In the genomic region with DNA sequence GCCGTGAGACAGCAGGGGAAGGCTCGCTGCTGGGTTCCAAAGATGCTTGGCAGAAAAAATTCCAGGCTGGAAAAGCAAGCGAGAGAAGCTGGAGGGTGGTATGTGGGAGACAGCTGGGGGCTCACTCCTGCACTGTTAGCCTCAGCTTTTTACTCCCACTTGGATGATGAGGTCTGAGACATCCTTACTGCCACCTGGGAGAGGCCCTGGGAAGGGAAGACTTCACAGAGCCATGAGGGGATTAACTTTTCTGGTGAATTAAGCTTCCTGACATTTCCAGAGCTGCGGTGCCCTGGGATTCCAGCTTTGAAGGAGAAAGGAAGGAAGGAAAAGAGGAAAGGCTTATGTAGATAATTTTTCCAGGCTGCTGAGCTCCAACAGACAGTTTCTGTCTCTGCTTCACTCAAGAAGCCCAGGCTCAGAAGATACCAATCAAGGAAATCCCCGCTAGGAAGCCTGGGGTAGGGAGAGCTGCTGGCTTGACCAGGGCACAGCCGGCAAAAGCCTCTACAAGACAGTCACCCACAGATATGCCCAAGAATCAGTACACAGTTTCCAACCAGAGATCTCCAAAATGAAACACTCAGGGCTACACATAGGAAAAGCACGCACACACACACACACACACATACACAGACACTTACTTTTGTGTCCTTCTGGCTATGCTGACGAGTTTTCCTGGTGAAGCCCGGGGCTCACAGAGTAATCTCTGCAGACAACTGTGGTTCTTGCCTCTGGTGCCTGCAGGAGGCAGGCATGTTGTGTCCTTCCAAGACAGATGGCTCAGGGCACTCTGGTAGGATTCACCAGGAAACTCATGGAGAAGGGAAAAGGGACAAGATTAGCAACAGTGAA, we compare ENCODE assay signal across 10 cellular contexts. TPM values are rescaled to one million over a fixed set of nuclear protein-coding genes. Genes with fewer than 3 reads are reported as not detected.
DNase-seq lines count a peak whose midpoint lies in the region; ATAC-seq and TF ChIP-seq lines count a peak whose summit lies in the region.
"Had no signal": no experiment of that assay in that cellular context is flagged by ENCODE, and none has a peak within 500 bp of the region (broad histone marks: within the 10 kb centered on the region; RNA-seq: fewer than 3 reads in every experiment).

No MANE protein-coding gene starts in this region.

- H3K4me3 ChIP-seq in hepatocyte = no peak overlapping the region
- peak overlapping the region; percentile 51 for H3K4me3 ChIP-seq in skeletal muscle cell (ENCODE audit: low read depth, low read length)
- no peak overlapping the region for H3K4me3 ChIP-seq in prostate gland

- H3K4me1 ChIP-seq in hepatocyte (ENCODE audit: insufficient read depth) (peaks cover 13% of the 10 kb centered on the region), prostate gland (replicated peaks) (no peaks in the 10 kb centered on the region)

- H3K79me2 ChIP-seq in hepatocyte = no peaks in the 10 kb centered on the region

- intact Hi-C loops in prostate gland (cut with DNase I) = loop anchor here (5.0 to 10.0 kb wide), 2 partner anchors 87 to 215 kb away; no protein-coding TSS in a partner anchor

- no peak overlapping the region for H2AFZ ChIP-seq in hepatocyte

- no peak overlapping the region for H3K4me3 Mint-ChIP-seq in HFFc6

- TF ChIP-seq CTCF in HFFc6 (IDR thresholded peaks at IDR 0.05) (no peak; the same call in 1 of the 2 replicates), hepatocyte (IDR thresholded peaks at IDR 0.05; ENCODE audit: poor library complexity) (peak; percentile 20), prostate gland (IDR thresholded peaks at IDR 0.05) (no peak)

- no peak for TF ChIP-seq POLR2A in prostate gland (IDR thresholded peaks at IDR 0.05)

- WGBS in hepatocyte (ENCODE audit: low lambda C conversion rate, missing lambda C conversion rate) = 33% methylated on average over 9 of the region's 9 CpGs
- 61% methylated on average over 9 of the region's 9 CpGs for WGBS in prostate gland

- ATAC-seq in HG03520 (IDR thresholded peaks at IDR 0.05; ENCODE audit: unreplicated experiment) (no peak), GM18502 (IDR thresholded peaks at IDR 0.05; ENCODE audit: poor library complexity, unreplicated experiment) (no peak)

- H3K36me3 ChIP-seq in hepatocyte (replicated peaks; ENCODE audit: insufficient read depth, low read depth) (no peaks in the 10 kb centered on the region), prostate gland (no peaks in the 10 kb centered on the region)
- H3K36me3 ChIP-seq: neutrophil had no signal

- H3K27me3 ChIP-seq in hepatocyte (peaks cover 3% of the 10 kb centered on the region), prostate gland (replicated peaks; ENCODE audit: insufficient read depth) (no peaks in the 10 kb centered on the region)

- H3K4me1 Mint-ChIP-seq in HFFc6 (ENCODE audit: low read depth) = peaks cover 35% of the 10 kb centered on the region

- H3K27ac ChIP-seq in angular gyrus (ENCODE audit: low read depth, low read length) (peak overlapping the region; percentile 77), hepatocyte (no peak overlapping the region), prostate gland (no peak overlapping the region)
- H3K27ac ChIP-seq: neutrophil had no signal

- no peaks in the 10 kb centered on the region for H3K9me3 ChIP-seq in hepatocyte (ENCODE audit: low read depth)
- H3K9me3 ChIP-seq in prostate gland = no peaks in the 10 kb centered on the region
- H3K9me3 ChIP-seq: neutrophil had no signal

- peak; percentile 23 for DNase-seq in HFFc6
- peak; percentile 35 for DNase-seq in hepatocyte (ENCODE audit: low spot score)
- DNase-seq in skeletal muscle cell (ENCODE audit: low read depth) = no peak
- DNase-seq in prostate gland (ENCODE audit: low spot score) = no peak
- DNase-seq: activated naive CD4-positive, alpha-beta T cell treated with anti-CD3 and anti-CD28 coated beads, Interleukin-2, amount 50 U/mL, for 16 hours; NCI-H1092 had no signal

- H3K9me2 ChIP-seq in hepatocyte (replicated peaks; ENCODE audit: insufficient read depth) = no peaks in the 10 kb centered on the region

- no peaks in the 10 kb centered on the region for H4K20me1 ChIP-seq in hepatocyte (ENCODE audit: insufficient read depth, poor library complexity, severe bottlenecking)

- peaks cover 3% of the 10 kb centered on the region for H3K27me3 Mint-ChIP-seq in HFFc6 (ENCODE audit: insufficient read depth)

- H3K27ac Mint-ChIP-seq in HFFc6 = no peak overlapping the region

- H3K9me3 Mint-ChIP-seq in HFFc6 = no peaks in the 10 kb centered on the region

- H3K4me2 ChIP-seq in hepatocyte = peak overlapping the region; percentile 77

- H3K36me3 Mint-ChIP-seq in HFFc6 (ENCODE audit: low read depth) = no peaks in the 10 kb centered on the region

RNA-seq across cellular contexts. Expression of gene MCHR1, which starts 0.9 kb away (rescaled TPM):
- total RNA-seq in HFFc6 (2021; fragmentation: NEBNext Ultra II Directional; extraction: Animal tissue kit (Norgen Biotek cat#: 25700)) = under 1 TPM in 1 of 6 experiments, not detected in 5; 0.28 TPM
- total RNA-seq in hepatocyte (0.50 and 1.1 TPM in 2 replicates), prostate gland (under 1 TPM in 1 of 2 donors, not detected in 1; 0.45 TPM)
- 1.1 TPM in 1 of 2 replicates, not detected in the other for polyA plus RNA-seq in hepatocyte

RNA-seq across cellular contexts. Expression of gene MRTFA, which starts 43.7 kb away (rescaled TPM):
- 10 to 100 TPM; 36.4 to 48.7 (median 42.2) TPM for total RNA-seq in HFFc6 (2021; fragmentation: NEBNext Ultra II Directional; extraction: Animal tissue kit (Norgen Biotek cat#: 25700))
- total RNA-seq in hepatocyte (16.7 and 29.7 TPM in 2 replicates), prostate gland (100 to 1,000 TPM in 1 of 2 donors, 10 to 100 TPM in 1; 71.0 to 104 TPM)
- polyA plus RNA-seq in hepatocyte = 19.0 and 20.9 TPM in 2 replicates

Comparison
In these comparisons a context has a peak if more than half of its experiments do, and no peak if none do; other contexts are left out.
1. DNase-seq: peak in HFFc6 (single experiment) and hepatocyte (single experiment); none in skeletal muscle cell (single experiment) and prostate gland (single experiment).